In the genomic region with DNA sequence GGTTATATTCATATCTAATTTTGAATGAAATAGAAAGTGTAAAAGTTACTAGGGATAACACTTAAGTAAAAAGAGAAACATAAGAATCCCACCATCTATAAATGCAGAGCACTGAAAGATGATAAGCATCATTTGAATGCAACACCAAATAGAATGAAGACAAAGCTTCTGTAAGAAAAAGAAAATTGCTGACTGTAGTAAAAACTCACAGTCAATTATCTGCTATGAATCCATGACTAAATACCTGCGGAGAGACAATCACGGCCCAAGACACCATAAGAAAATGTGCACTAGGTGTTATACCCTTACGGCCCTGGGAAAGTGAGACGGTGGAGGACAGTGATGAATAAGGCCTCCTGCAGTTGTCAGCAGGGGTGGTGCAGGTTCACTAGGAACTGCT, we compare ENCODE assay signal across 1 cellular context.
TF ChIP-seq lines count a peak whose summit lies in the region.

No MANE protein-coding gene starts in this region.

TF ChIP-seq in K562, 482 proteins besides CTCF, POLR2A, EP300 and RAD21:
- peak; percentile 70 for TF ChIP-seq MAFK (IDR thresholded peaks at IDR 0.05; ENCODE audit: low read length)
- TF ChIP-seq, protein P1, sequence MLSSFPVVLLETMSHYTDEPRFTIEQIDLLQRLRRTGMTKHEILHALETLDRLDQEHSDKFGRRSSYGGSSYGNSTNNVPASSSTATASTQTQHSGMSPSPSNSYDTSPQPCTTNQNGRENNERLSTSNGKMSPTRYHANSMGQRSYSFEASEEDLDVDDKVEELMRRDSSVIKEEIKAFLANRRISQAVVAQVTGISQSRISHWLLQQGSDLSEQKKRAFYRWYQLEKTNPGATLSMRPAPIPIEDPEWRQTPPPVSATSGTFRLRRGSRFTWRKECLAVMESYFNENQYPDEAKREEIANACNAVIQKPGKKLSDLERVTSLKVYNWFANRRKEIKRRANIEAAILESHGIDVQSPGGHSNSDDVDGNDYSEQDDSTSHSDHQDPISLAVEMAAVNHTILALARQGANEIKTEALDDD (IDR thresholded peaks at IDR 0.05): no peak
- TF ChIP-seq ZFPM2 (CRISPR knock-in tag; IDR thresholded peaks at IDR 0.05): no peak
- no peak for TF ChIP-seq DDX20 (tag; IDR thresholded peaks at IDR 0.05; ENCODE audit: low read depth)
- no peak for TF ChIP-seq TRIM28 (IDR thresholded peaks at IDR 0.05)
- TF ChIP-seq ZNF444 (CRISPR knock-in tag; IDR thresholded peaks at IDR 0.05): no peak
- TF ChIP-seq, protein P2, sequence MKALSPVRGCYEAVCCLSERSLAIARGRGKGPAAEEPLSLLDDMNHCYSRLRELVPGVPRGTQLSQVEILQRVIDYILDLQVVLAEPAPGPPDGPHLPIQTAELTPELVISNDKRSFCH (CRISPR knock-in tag; IDR thresholded peaks at IDR 0.05): no peak
- TF ChIP-seq, protein P2 (tag; IDR thresholded peaks at IDR 0.05): no peak
- TF ChIP-seq CCAR2 (IDR thresholded peaks at IDR 0.05; ENCODE audit: low read depth, low read length): no peak
- no peak for TF ChIP-seq NR2C2 (CRISPR knock-in tag; IDR thresholded peaks at IDR 0.05)
- no peak for TF ChIP-seq NR2C2 (tag; IDR thresholded peaks at IDR 0.05)
- TF ChIP-seq ZNF586 (CRISPR knock-in tag; conservative IDR thresholded peaks at IDR 0.05): no peak
- peak; percentile 62; the same call in 1 of the 2 replicates for TF ChIP-seq ZNF316 (IDR thresholded peaks at IDR 0.05)
- TF ChIP-seq KLF16 (IDR thresholded peaks at IDR 0.05): no peak
- TF ChIP-seq, protein P3, sequence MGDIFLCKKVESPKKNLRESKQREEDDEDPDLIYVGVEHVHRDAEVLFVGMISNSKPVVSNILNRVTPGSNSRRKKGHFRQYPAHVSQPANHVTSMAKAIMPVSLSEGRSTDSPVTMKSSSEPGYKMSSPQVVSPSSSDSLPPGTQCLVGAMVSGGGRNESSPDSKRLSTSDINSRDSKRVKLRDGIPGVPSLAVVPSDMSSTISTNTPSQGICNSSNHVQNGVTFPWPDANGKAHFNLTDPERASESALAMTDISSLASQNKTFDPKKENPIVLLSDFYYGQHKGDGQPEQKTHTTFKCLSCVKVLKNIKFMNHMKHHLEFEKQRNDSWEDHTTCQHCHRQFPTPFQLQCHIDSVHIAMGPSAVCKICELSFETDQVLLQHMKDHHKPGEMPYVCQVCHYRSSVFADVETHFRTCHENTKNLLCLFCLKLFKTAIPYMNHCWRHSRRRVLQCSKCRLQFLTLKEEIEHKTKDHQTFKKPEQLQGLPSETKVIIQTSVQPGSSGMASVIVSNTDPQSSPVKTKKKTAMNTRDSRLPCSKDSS (IDR thresholded peaks at IDR 0.05; ENCODE audit: low read depth, partially characterized antibody): no peak
- TF ChIP-seq MAFF (IDR thresholded peaks at IDR 0.05; ENCODE audit: low read length): peak; percentile 47; the same call in 1 of the 2 replicates
- TF ChIP-seq DPF2 (IDR thresholded peaks at IDR 0.05): no peak
- TF ChIP-seq ZNF436 (CRISPR knock-in tag; IDR thresholded peaks at IDR 0.05): no peak
- TF ChIP-seq, protein P4, sequence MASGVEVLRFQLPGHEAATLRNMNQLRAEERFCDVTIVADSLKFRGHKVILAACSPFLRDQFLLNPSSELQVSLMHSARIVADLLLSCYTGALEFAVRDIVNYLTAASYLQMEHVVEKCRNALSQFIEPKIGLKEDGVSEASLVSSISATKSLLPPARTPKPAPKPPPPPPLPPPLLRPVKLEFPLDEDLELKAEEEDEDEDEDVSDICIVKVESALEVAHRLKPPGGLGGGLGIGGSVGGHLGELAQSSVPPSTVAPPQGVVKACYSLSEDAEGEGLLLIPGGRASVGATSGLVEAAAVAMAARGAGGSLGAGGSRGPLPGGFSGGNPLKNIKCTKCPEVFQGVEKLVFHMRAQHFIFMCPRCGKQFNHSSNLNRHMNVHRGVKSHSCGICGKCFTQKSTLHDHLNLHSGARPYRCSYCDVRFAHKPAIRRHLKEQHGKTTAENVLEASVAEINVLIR (CRISPR knock-in tag; IDR thresholded peaks at IDR 0.05): no peak
- TF ChIP-seq, protein P5, sequence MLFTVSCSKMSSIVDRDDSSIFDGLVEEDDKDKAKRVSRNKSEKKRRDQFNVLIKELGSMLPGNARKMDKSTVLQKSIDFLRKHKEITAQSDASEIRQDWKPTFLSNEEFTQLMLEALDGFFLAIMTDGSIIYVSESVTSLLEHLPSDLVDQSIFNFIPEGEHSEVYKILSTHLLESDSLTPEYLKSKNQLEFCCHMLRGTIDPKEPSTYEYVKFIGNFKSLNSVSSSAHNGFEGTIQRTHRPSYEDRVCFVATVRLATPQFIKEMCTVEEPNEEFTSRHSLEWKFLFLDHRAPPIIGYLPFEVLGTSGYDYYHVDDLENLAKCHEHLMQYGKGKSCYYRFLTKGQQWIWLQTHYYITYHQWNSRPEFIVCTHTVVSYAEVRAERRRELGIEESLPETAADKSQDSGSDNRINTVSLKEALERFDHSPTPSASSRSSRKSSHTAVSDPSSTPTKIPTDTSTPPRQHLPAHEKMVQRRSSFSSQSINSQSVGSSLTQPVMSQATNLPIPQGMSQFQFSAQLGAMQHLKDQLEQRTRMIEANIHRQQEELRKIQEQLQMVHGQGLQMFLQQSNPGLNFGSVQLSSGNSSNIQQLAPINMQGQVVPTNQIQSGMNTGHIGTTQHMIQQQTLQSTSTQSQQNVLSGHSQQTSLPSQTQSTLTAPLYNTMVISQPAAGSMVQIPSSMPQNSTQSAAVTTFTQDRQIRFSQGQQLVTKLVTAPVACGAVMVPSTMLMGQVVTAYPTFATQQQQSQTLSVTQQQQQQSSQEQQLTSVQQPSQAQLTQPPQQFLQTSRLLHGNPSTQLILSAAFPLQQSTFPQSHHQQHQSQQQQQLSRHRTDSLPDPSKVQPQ (CRISPR knock-in tag; IDR thresholded peaks at IDR 0.05; ENCODE audit: borderline replicate concordance): no peak
- TF ChIP-seq GABPB1 (CRISPR knock-in tag; IDR thresholded peaks at IDR 0.05): no peak
- no peak for TF ChIP-seq MTF1 (CRISPR knock-in tag; IDR thresholded peaks at IDR 0.05; ENCODE audit: borderline replicate concordance)
- TF ChIP-seq SRSF7 (optimal IDR thresholded peaks at IDR 0.05; ENCODE audit: low read depth, low read length): no peak
- no peak for TF ChIP-seq SMARCE1 (IDR thresholded peaks at IDR 0.05)
- TF ChIP-seq NR2C1 (IDR thresholded peaks at IDR 0.05): no peak
- TF ChIP-seq NR2C1 (tag; IDR thresholded peaks at IDR 0.05): no peak
- TF ChIP-seq, protein P6, sequence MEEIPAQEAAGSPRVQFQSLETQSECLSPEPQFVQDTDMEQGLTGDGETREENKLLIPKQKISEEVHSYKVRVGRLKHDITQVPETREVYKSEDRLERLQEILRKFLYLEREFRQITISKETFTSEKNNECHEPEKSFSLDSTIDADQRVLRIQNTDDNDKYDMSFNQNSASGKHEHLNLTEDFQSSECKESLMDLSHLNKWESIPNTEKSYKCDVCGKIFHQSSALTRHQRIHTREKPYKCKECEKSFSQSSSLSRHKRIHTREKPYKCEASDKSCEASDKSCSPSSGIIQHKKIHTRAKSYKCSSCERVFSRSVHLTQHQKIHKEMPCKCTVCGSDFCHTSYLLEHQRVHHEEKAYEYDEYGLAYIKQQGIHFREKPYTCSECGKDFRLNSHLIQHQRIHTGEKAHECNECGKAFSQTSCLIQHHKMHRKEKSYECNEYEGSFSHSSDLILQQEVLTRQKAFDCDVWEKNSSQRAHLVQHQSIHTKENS (CRISPR knock-in tag; IDR thresholded peaks at IDR 0.05): no peak
- TF ChIP-seq EHMT2 (IDR thresholded peaks at IDR 0.05): no peak
- TF ChIP-seq, protein P7, sequence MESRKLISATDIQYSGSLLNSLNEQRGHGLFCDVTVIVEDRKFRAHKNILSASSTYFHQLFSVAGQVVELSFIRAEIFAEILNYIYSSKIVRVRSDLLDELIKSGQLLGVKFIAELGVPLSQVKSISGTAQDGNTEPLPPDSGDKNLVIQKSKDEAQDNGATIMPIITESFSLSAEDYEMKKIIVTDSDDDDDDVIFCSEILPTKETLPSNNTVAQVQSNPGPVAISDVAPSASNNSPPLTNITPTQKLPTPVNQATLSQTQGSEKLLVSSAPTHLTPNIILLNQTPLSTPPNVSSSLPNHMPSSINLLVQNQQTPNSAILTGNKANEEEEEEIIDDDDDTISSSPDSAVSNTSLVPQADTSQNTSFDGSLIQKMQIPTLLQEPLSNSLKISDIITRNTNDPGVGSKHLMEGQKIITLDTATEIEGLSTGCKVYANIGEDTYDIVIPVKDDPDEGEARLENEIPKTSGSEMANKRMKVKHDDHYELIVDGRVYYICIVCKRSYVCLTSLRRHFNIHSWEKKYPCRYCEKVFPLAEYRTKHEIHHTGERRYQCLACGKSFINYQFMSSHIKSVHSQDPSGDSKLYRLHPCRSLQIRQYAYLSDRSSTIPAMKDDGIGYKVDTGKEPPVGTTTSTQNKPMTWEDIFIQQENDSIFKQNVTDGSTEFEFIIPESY (CRISPR knock-in tag; IDR thresholded peaks at IDR 0.05): no peak
- TF ChIP-seq ZBED1 (IDR thresholded peaks at IDR 0.05): no peak
- TF ChIP-seq NCOA6 (IDR thresholded peaks at IDR 0.05): no peak
- no peak for TF ChIP-seq SMAD2 (IDR thresholded peaks at IDR 0.05; ENCODE audit: low read depth, low read length)
- TF ChIP-seq NONO (IDR thresholded peaks at IDR 0.05; ENCODE audit: low read depth in 2 of 2, low read length in 1 of 2): no peak
- TF ChIP-seq C11orf30 (IDR thresholded peaks at IDR 0.05; ENCODE audit: low read depth): 0 out of 2 replicates have a peak, but pooled peaks have one; percentile 14
- TF ChIP-seq RBFOX2 (IDR thresholded peaks at IDR 0.05; ENCODE audit: low read depth, low read length): no peak
- TF ChIP-seq RCOR1 (IDR thresholded peaks at IDR 0.05; ENCODE audit: borderline replicate concordance in 1 of 2, low read depth in 2 of 2, low read length in 2 of 2): no peak
- no peak for TF ChIP-seq PHF20 (IDR thresholded peaks at IDR 0.05; ENCODE audit: partially characterized antibody)
- no peak for TF ChIP-seq HMG20B (CRISPR knock-in tag; IDR thresholded peaks at IDR 0.05)
- TF ChIP-seq MAFG (tag; conservative IDR thresholded peaks at IDR 0.05): peak; percentile 42
- no peak for TF ChIP-seq GTF2E2 (tag; IDR thresholded peaks at IDR 0.05)
- TF ChIP-seq TARDBP (IDR thresholded peaks at IDR 0.05): no peak
- TF ChIP-seq ZNF217 (CRISPR knock-in tag; IDR thresholded peaks at IDR 0.05): no peak
- TF ChIP-seq ZZZ3 (IDR thresholded peaks at IDR 0.05): no peak
- TF ChIP-seq CREB1 (IDR thresholded peaks at IDR 0.05): no peak
- no peak for TF ChIP-seq CREB1 (CRISPR knock-in tag; IDR thresholded peaks at IDR 0.05)
